In genomic region chr6:24974182-24975171, GRCh38 we compare ENCODE assay signal across 9 cellular contexts. TPM values are rescaled to one million over a fixed set of nuclear protein-coding genes. Genes with fewer than 3 reads are reported as not detected.
DNase-seq lines count a peak whose midpoint lies in the region; ATAC-seq lines count a peak whose summit lies in the region.
"Had no signal": no experiment of that assay in that cellular context is flagged by ENCODE, and none has a peak within 500 bp of the region (broad histone marks: within the 10 kb centered on the region; RNA-seq: fewer than 3 reads in every experiment).

No MANE protein-coding gene starts in this region.

- ATAC-seq in GM19043 (IDR thresholded peaks at IDR 0.05; ENCODE audit: low read depth, unreplicated experiment) (peak; percentile 66), HG03060 (IDR thresholded peaks at IDR 0.05; ENCODE audit: low read depth, unreplicated experiment) (peak; percentile 85), T-helper 17 cell (peak; percentile 90)
- ATAC-seq in naive thymus-derived CD8-positive, alpha-beta T cell: peak in 1 of 2 donors; percentile 69

- no peaks in the 10 kb centered on the region for H3K9me3 ChIP-seq in T-helper 17 cell (ENCODE audit: control insufficient read depth, low read length, poor library complexity, severe bottlenecking)

- H3K4me3 Mint-ChIP-seq in T-helper 17 cell: peak overlapping the region; percentile 57
- H3K4me3 Mint-ChIP-seq in naive thymus-derived CD8-positive, alpha-beta T cell: peak overlapping the region in 3 of 10 donors; percentile 16 to 44 (median 38)

- POLR2A ChIA-PET in naive thymus-derived CD8-positive, alpha-beta T cell (lab: Charles Lee): interaction anchor here (0.5 to 1.9 kb wide), 8 partner anchors 10 to 134 kb away, joined by 3 to 9 read pairs (median 3); no protein-coding TSS in a partner anchor

- H3K27ac Mint-ChIP-seq in T-helper 17 cell: peak overlapping the region; percentile 92
- H3K27ac Mint-ChIP-seq in naive thymus-derived CD8-positive, alpha-beta T cell: peak overlapping the region in 8 of 10 donors; percentile 29 to 91 (median 58)

- H3K36me3 Mint-ChIP-seq in T-helper 17 cell (ENCODE audit: low read depth): peaks cover 14% of the 10 kb centered on the region
- H3K36me3 Mint-ChIP-seq in naive thymus-derived CD8-positive, alpha-beta T cell: peaks cover 0 to 9% (median 0%) of the 10 kb centered on the region in 3 donors

- DNase-seq in T-helper 17 cell (peak in 1 of 3 donors; percentile 22), DMS53 treated with DMSO at 0.1 percent for 48 hours (lab: John Stamatoyannopoulos, UW; ENCODE audit: unreplicated experiment) (no peak), AG08396 (ENCODE audit: low spot score) (no peak), DMS153 (lab: John Stamatoyannopoulos, UW) (no peak), NCI-H2171 treated with DMSO at 0.1 percent for 48 hours (lab: John Stamatoyannopoulos, UW) (no peak)
- no peak for DNase-seq in naive thymus-derived CD8-positive, alpha-beta T cell
- DNase-seq: NCI-H82 had no signal

- H3K4me1 Mint-ChIP-seq in T-helper 17 cell: peaks cover 45% of the 10 kb centered on the region
- peaks cover 27 to 70% (median 60%) of the 10 kb centered on the region in 4 donors for H3K4me1 Mint-ChIP-seq in naive thymus-derived CD8-positive, alpha-beta T cell

- H3K9me3 Mint-ChIP-seq in naive thymus-derived CD8-positive, alpha-beta T cell: peaks cover 0 to 2% (median 0%) of the 10 kb centered on the region in 9 donors

- no peaks in the 10 kb centered on the region for H3K27me3 Mint-ChIP-seq in T-helper 17 cell
- H3K27me3 Mint-ChIP-seq in naive thymus-derived CD8-positive, alpha-beta T cell: no peaks in the 10 kb centered on the region

RNA-seq across cellular contexts. Expression of gene RIPOR2, which starts 38.7 kb away (rescaled TPM):
- total RNA-seq in T-helper 17 cell: 100 to 1,000 TPM; 296 to 364 TPM
- 100 to 1,000 TPM; 511 to 531 TPM for total RNA-seq in naive thymus-derived CD8-positive, alpha-beta T cell
- polyA plus RNA-seq in naive thymus-derived CD8-positive, alpha-beta T cell: 100 to 1,000 TPM; 413 to 542 (median 468) TPM
